Comparison of ENCODE assay signal across 30 cellular contexts in genomic region chr7:134051020-134051419, GRCh38.
"Had no signal": no experiment of that assay in that cellular context is flagged by ENCODE, and none has a peak within 500 bp of the region (broad histone marks: within the 10 kb centered on the region; RNA-seq: fewer than 3 reads in every experiment).

No MANE protein-coding gene starts in this region.

- H2AFZ ChIP-seq: neural progenitor cell had no signal

- H3K27ac ChIP-seq: ascending aorta, cardiac muscle cell, colonic mucosa, epithelial cell of prostate, esophagus squamous epithelium, left lung, lower lobe of right lung, neural progenitor cell, right atrium auricular region, stomach, tibial artery, VCaP had no signal

- H3K4me3 ChIP-seq: ascending aorta, cardiac muscle cell, colonic mucosa, esophagus squamous epithelium, left lung, lower lobe of right lung, neural progenitor cell, right atrium auricular region, stomach, tibial artery had no signal

- DNase-seq: activated CD4-positive, alpha-beta T cell treated with anti-CD3 and anti-CD28 coated beads for 48 hours; activated CD4-positive, alpha-beta T cell treated with anti-CD3 and anti-CD28 coated beads, Interleukin-2, amount 50 U/mL, for 48 hours; activated CD8-positive, alpha-beta memory T cell treated with anti-CD3 and anti-CD28 coated beads for 24 hours; activated gamma-delta T cell; activated naive CD4-positive, alpha-beta T cell treated with anti-CD3 and anti-CD28 coated beads, Interleukin-2, amount 10 ng/mL, durations not matched to agents 7 days and 5 days; activated naive CD8-positive, alpha-beta T cell treated with anti-CD3 and anti-CD28 coated beads, Interleukin-2, amount 10 ng/mL, durations not matched to agents 7 days and 5 days; cerebellar nuclear complex; colonic mucosa; effector CD8-positive, alpha-beta T cell; esophagus squamous epithelium; foreskin melanocyte; kidney glomerular epithelial cell; left lung; lower lobe of right lung; mesenchymal stem cell; naive thymus-derived CD8-positive, alpha-beta T cell; occipital lobe; stimulated activated CD4-positive, alpha-beta T cell treated with anti-CD3 and anti-CD28 coated beads, Interleukin-15, amount 100 ng/mL, for 24 hours; stimulated activated CD4-positive, alpha-beta T cell treated with anti-CD3 and anti-CD28 coated beads, Interleukin-2, amount 100 ng/mL, for 24 hours; stimulated activated naive B cell treated with anti-CD40 and anti-IgM and Interleukin-4, amounts not matched to agents 10 μg/mL and 1 μg/mL and 100 μg/mL, for 72 hours; stomach; tibial artery had no signal

- H3K9ac ChIP-seq: neural progenitor cell had no signal

- H3K27me3 ChIP-seq: ascending aorta, cardiac muscle cell, colonic mucosa, esophagus squamous epithelium, left lung, neural progenitor cell, right atrium auricular region, stomach, tibial artery had no signal

- H3K9me3 Mint-ChIP-seq: activated naive CD4-positive, alpha-beta T cell treated with anti-CD3 and anti-CD28 coated beads, Interleukin-2, amount 10 ng/mL, durations not matched to agents 7 days and 5 days; neural progenitor cell had no signal

- H3K36me3 ChIP-seq: ascending aorta, cardiac muscle cell, colonic mucosa, esophagus squamous epithelium, left lung, lower lobe of right lung, neural progenitor cell, right atrium auricular region, tibial artery had no signal

- H3K4me2 ChIP-seq: neural progenitor cell had no signal

- H3K36me3 Mint-ChIP-seq: activated naive CD4-positive, alpha-beta T cell treated with anti-CD3 and anti-CD28 coated beads, Interleukin-2, amount 10 ng/mL, durations not matched to agents 7 days and 5 days; activated naive CD8-positive, alpha-beta T cell treated with anti-CD3 and anti-CD28 coated beads, Interleukin-2, amount 10 ng/mL, durations not matched to agents 7 days and 5 days; neural progenitor cell had no signal

- ATAC-seq: activated CD4-positive, CD25-positive, alpha-beta regulatory T cell treated with anti-CD3 and anti-CD28 coated beads, Interleukin-2, amount 50 U/mL, for 24 hours; left lung; lower lobe of right lung; naive thymus-derived CD8-positive, alpha-beta T cell; stimulated activated naive B cell treated with anti-CD40 and anti-IgM and Interleukin-4, amounts not matched to agents 10 μg/mL and 1 μg/mL and 100 μg/mL, for 72 hours had no signal

- H3K4me1 Mint-ChIP-seq: activated naive CD4-positive, alpha-beta T cell treated with anti-CD3 and anti-CD28 coated beads, Interleukin-2, amount 10 ng/mL, durations not matched to agents 7 days and 5 days; activated naive CD8-positive, alpha-beta T cell treated with anti-CD3 and anti-CD28 coated beads, Interleukin-2, amount 10 ng/mL, durations not matched to agents 7 days and 5 days; stimulated activated naive B cell treated with anti-CD40 and anti-IgM and Interleukin-4, amounts not matched to agents 10 μg/mL and 1 μg/mL and 100 μg/mL, for 72 hours had no signal

- H3K4me1 ChIP-seq: ascending aorta, colonic mucosa, esophagus squamous epithelium, left lung, lower lobe of right lung, right atrium auricular region, stomach, tibial artery had no signal

- H3K27me3 Mint-ChIP-seq: activated naive CD4-positive, alpha-beta T cell treated with anti-CD3 and anti-CD28 coated beads, Interleukin-2, amount 10 ng/mL, durations not matched to agents 7 days and 5 days; activated naive CD8-positive, alpha-beta T cell treated with anti-CD3 and anti-CD28 coated beads, Interleukin-2, amount 10 ng/mL, durations not matched to agents 7 days and 5 days; brain; naive thymus-derived CD8-positive, alpha-beta T cell; stimulated activated naive B cell treated with anti-CD40 and anti-IgM and Interleukin-4, amounts not matched to agents 10 μg/mL and 1 μg/mL and 100 μg/mL, for 72 hours had no signal

- H3K9me3 ChIP-seq: ascending aorta, colonic mucosa, esophagus squamous epithelium, left lung, lower lobe of right lung, right atrium auricular region, tibial artery had no signal

- H3K4me3 Mint-ChIP-seq: activated naive CD4-positive, alpha-beta T cell treated with anti-CD3 and anti-CD28 coated beads, Interleukin-2, amount 10 ng/mL, durations not matched to agents 7 days and 5 days; activated naive CD8-positive, alpha-beta T cell treated with anti-CD3 and anti-CD28 coated beads, Interleukin-2, amount 10 ng/mL, durations not matched to agents 7 days and 5 days; brain; naive thymus-derived CD8-positive, alpha-beta T cell; neural progenitor cell; stimulated activated naive B cell treated with anti-CD40 and anti-IgM and Interleukin-4, amounts not matched to agents 10 μg/mL and 1 μg/mL and 100 μg/mL, for 72 hours had no signal
